In the genomic region with DNA sequence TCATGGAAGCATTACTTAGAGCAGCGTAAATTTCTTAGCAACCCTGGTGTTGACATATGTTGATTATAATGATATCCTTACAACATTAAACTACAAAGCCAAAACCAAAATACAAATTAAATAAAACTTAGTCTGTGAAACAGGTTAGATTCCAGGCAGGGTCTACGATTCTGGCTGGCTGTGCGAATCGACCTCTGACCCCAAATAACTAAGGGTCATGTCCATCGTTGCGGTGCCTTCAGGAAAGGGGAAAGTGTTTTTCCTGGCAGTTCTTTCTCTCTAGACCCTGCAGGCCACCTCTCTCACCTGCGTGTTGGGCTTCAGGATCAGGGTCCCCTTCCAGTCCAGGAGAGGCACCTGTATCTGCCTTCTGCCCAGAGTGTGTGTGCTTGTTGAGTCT, we compare ENCODE assay signal across 14 cellular contexts.
"Had no signal": no experiment of that assay in that cellular context is flagged by ENCODE, and none has a peak within 500 bp of the region (broad histone marks: within the 10 kb centered on the region; RNA-seq: fewer than 3 reads in every experiment).

No MANE protein-coding gene starts in this region.

- H3K27me3 ChIP-seq: colonic mucosa, esophagus muscularis mucosa, gastroesophageal sphincter had no signal

- H3K4me3 Mint-ChIP-seq: activated CD4-positive, alpha-beta memory T cell treated with anti-CD3 and anti-CD28 coated beads for 36 hours; activated naive CD8-positive, alpha-beta T cell; T-helper 2 cell treated with Interferon-gamma antibody and Interleukin-4, amounts not matched to agents 5 μg/mL and 100 μg/mL, for 36 hours; WTC11 had no signal

- DNase-seq: activated CD4-positive, alpha-beta memory T cell treated with anti-CD3 and anti-CD28 coated beads for 36 hours; activated CD4-positive, alpha-beta T cell treated with anti-CD3 and anti-CD28 coated beads for 4 hours; colonic mucosa; effector CD4-positive, alpha-beta T cell; left cardiac atrium; stimulated activated naive CD8-positive, alpha-beta T cell treated with anti-CD3 and anti-CD28 coated beads, Interleukin-15, Interleukin-2, amounts not matched to agents 100 U/mL and 50 U/mL, for 24 hours had no signal

- H3K27ac ChIP-seq: colonic mucosa, gastroesophageal sphincter, thoracic aorta had no signal

- H3K36me3 Mint-ChIP-seq: activated CD4-positive, alpha-beta memory T cell treated with anti-CD3 and anti-CD28 coated beads for 36 hours; activated naive CD8-positive, alpha-beta T cell; WTC11 had no signal

- ATAC-seq: gastroesophageal sphincter; left cardiac atrium; stimulated activated naive CD8-positive, alpha-beta T cell treated with anti-CD3 and anti-CD28 coated beads, Interleukin-15, Interleukin-2, amounts not matched to agents 100 U/mL and 50 U/mL, for 24 hours; WTC11 had no signal

- H3K9me3 ChIP-seq: colonic mucosa, esophagus muscularis mucosa, gastroesophageal sphincter, thoracic aorta had no signal

- H3K27me3 Mint-ChIP-seq: activated CD4-positive, alpha-beta memory T cell treated with anti-CD3 and anti-CD28 coated beads for 36 hours; activated naive CD8-positive, alpha-beta T cell; progenitor cell of endocrine pancreas had no signal

- H3K27ac Mint-ChIP-seq: activated CD4-positive, alpha-beta memory T cell treated with anti-CD3 and anti-CD28 coated beads for 36 hours; activated naive CD8-positive, alpha-beta T cell; T-helper 2 cell treated with Interferon-gamma antibody and Interleukin-4, amounts not matched to agents 5 μg/mL and 100 μg/mL, for 36 hours; WTC11 had no signal

- H3K4me3 ChIP-seq: colonic mucosa, esophagus muscularis mucosa, gastroesophageal sphincter, lung, thoracic aorta had no signal

- H3K4me1 ChIP-seq: colonic mucosa had no signal

- H3K9me3 Mint-ChIP-seq: activated CD4-positive, alpha-beta memory T cell treated with anti-CD3 and anti-CD28 coated beads for 36 hours; T-helper 2 cell treated with Interferon-gamma antibody and Interleukin-4, amounts not matched to agents 5 μg/mL and 100 μg/mL, for 36 hours; WTC11 had no signal

- H3K36me3 ChIP-seq: colonic mucosa, gastroesophageal sphincter, thoracic aorta had no signal
